ENCODE assay signal across 1 cellular context in the genomic region with DNA sequence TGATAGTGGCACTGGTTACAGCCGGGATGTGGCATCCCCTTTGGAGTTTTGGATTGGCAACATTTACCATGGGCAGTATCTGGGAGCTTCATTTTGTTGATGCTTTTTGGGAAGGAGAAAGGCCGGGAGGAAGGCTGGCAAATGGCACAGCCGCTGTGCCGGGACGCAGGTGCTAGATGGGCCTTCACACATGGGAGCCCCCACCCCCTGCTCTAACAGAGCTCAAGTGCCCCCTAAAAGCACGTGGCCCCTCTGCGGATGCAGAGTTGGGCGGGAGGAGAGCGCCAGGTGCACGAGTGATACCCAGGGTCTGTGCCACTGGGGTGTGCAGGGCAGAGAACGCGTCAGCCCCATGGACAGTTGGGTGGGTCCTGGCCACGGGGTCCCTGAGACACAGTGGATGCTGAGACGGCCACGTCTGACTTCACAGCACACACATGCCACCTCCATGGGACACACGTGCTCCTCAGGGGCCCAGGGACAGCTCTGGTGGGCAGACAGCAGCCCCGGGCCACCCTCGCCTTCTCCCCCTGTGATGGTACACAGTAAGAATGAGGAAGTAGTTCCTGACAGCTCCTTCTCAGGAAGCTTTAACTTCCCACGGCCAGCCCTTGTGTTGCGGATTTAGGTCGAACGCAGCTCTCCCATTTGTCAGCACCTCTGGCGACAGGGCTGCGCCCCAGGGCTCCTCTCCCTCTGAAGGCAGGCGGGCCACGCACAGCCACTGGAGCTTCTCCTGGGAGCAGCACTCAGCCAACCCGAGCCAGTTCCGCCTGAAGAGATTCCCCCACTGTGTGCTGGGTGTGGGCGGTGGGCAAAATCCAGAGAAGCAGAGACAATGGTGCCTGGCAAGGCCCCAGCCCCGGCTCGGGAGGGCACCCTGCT.
TF ChIP-seq lines count a peak whose summit lies in the region.

No MANE protein-coding gene starts in this region.

TF ChIP-seq in IMR-90, 13 proteins besides CTCF, POLR2A, EP300 and RAD21:
- TF ChIP-seq MAZ (IDR thresholded peaks at IDR 0.05; ENCODE audit: borderline replicate concordance, low read depth, low read length): no peak
- TF ChIP-seq, protein P1, sequence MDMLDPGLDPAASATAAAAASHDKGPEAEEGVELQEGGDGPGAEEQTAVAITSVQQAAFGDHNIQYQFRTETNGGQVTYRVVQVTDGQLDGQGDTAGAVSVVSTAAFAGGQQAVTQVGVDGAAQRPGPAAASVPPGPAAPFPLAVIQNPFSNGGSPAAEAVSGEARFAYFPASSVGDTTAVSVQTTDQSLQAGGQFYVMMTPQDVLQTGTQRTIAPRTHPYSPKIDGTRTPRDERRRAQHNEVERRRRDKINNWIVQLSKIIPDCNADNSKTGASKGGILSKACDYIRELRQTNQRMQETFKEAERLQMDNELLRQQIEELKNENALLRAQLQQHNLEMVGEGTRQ (IDR thresholded peaks at IDR 0.05; ENCODE audit: low read depth, low read length): no peak
- no peak for TF ChIP-seq BHLHE40 (IDR thresholded peaks at IDR 0.05; ENCODE audit: low read depth, low read length)
- TF ChIP-seq FOS (IDR thresholded peaks at IDR 0.05; ENCODE audit: low read depth, low read length): no peak
- no peak for TF ChIP-seq CEBPB (IDR thresholded peaks at IDR 0.05; ENCODE audit: low read depth, low read length)
- TF ChIP-seq SMC3 (IDR thresholded peaks at IDR 0.05; ENCODE audit: low read depth, low read length): no peak
- no peak for TF ChIP-seq RFX5 (IDR thresholded peaks at IDR 0.05; ENCODE audit: low read depth, low read length)
- TF ChIP-seq, protein P2, sequence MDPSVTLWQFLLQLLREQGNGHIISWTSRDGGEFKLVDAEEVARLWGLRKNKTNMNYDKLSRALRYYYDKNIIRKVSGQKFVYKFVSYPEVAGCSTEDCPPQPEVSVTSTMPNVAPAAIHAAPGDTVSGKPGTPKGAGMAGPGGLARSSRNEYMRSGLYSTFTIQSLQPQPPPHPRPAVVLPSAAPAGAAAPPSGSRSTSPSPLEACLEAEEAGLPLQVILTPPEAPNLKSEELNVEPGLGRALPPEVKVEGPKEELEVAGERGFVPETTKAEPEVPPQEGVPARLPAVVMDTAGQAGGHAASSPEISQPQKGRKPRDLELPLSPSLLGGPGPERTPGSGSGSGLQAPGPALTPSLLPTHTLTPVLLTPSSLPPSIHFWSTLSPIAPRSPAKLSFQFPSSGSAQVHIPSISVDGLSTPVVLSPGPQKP (IDR thresholded peaks at IDR 0.05; ENCODE audit: borderline replicate concordance, low read depth, low read length): no peak
- TF ChIP-seq RCOR1 (IDR thresholded peaks at IDR 0.05; ENCODE audit: insufficient replicate concordance, low read length): no peak
- no peak for TF ChIP-seq NFE2L2 (IDR thresholded peaks at IDR 0.05; ENCODE audit: low read depth, low read length)
- no peak for TF ChIP-seq MAFK (IDR thresholded peaks at IDR 0.05; ENCODE audit: low read depth, low read length)
- TF ChIP-seq CHD1 (IDR thresholded peaks at IDR 0.05; ENCODE audit: low read depth, low read length): no peak
- no peak for TF ChIP-seq MXI1 (IDR thresholded peaks at IDR 0.05; ENCODE audit: borderline replicate concordance, low read depth, low read length)
